ENCODE assay signal across 10 cellular contexts in genomic region chr16:75065149-75065807, GRCh38. TPM values are rescaled to one million over a fixed set of nuclear protein-coding genes. Genes with fewer than 3 reads are reported as not detected.
DNase-seq lines count a peak whose midpoint lies in the region; ATAC-seq and TF ChIP-seq lines count a peak whose summit lies in the region.
"Had no signal": no experiment of that assay in that cellular context is flagged by ENCODE, and none has a peak within 500 bp of the region (broad histone marks: within the 10 kb centered on the region; RNA-seq: fewer than 3 reads in every experiment).

No MANE protein-coding gene starts in this region.

- no peaks in the 10 kb centered on the region for H3K27me3 ChIP-seq in colonic mucosa

- H3K4me1 ChIP-seq in colonic mucosa: peaks cover 4% of the 10 kb centered on the region

- peaks cover 25% of the 10 kb centered on the region for H3K36me3 Mint-ChIP-seq in T-helper 1 cell treated with Interleukin-12 subunit alpha and Interleukin-12 subunit beta and Interleukin-4 antibody, amounts not matched to agents 30 μg/mL and 1 μg/mL, for 36 hours (ENCODE audit: low read depth)

- no peak overlapping the region for H3K4me3 ChIP-seq in colonic mucosa

- intact Hi-C loops in colonic mucosa (cut with DNase I): no loop called here
- intact Hi-C loops in Right ventricle myocardium inferior (cut with DNase I): no loop called here

- H3K4me1 Mint-ChIP-seq in T-helper 1 cell treated with Interleukin-12 subunit alpha and Interleukin-12 subunit beta and Interleukin-4 antibody, amounts not matched to agents 30 μg/mL and 1 μg/mL, for 36 hours (ENCODE audit: low read depth): peaks cover 66% of the 10 kb centered on the region

- DNase-seq in colonic mucosa: peak; percentile 67
- DNase-seq in stimulated activated CD4-positive, alpha-beta T cell treated with anti-CD3 and anti-CD28 coated beads, Interleukin-15, amount 100 ng/mL, for 24 hours: peak; percentile 36
- no peak for DNase-seq in Right ventricle myocardium inferior (ENCODE audit: missing footprints)
- no peak for DNase-seq in left lobe of liver (ENCODE audit: low spot score)
- DNase-seq: activated B cell treated with CpG ODN at 0.5 μM for 24 hours, NCI-H1417 treated with DMSO at 0.1 percent for 48 hours had no signal

- no peak for TF ChIP-seq CTCF in colonic mucosa (IDR thresholded peaks at IDR 0.05)

- H3K9ac ChIP-seq in colonic mucosa (ENCODE audit: low read depth in 2 of 2, low read length in 2 of 2): peak overlapping the region; percentile 30 to 76

- H3K9me3 ChIP-seq in colonic mucosa: no peaks in the 10 kb centered on the region

- ATAC-seq in GM19463 (IDR thresholded peaks at IDR 0.05; ENCODE audit: unreplicated experiment) (peak; percentile 72), GM18909 (IDR thresholded peaks at IDR 0.05; ENCODE audit: poor library complexity, unreplicated experiment) (no peak), Right ventricle myocardium inferior (no peak), left lobe of liver (no peak), GM21717 (IDR thresholded peaks at IDR 0.05; ENCODE audit: unreplicated experiment) (no peak)

- H3K4me3 Mint-ChIP-seq in T-helper 1 cell treated with Interleukin-12 subunit alpha and Interleukin-12 subunit beta and Interleukin-4 antibody, amounts not matched to agents 30 μg/mL and 1 μg/mL, for 36 hours: peak overlapping the region; percentile 66
- H3K4me3 Mint-ChIP-seq: activated B cell treated with CpG ODN at 0.5 μM for 24 hours had no signal

- no peaks in the 10 kb centered on the region for H3K27me3 Mint-ChIP-seq in T-helper 1 cell treated with Interleukin-12 subunit alpha and Interleukin-12 subunit beta and Interleukin-4 antibody, amounts not matched to agents 30 μg/mL and 1 μg/mL, for 36 hours (ENCODE audit: low read depth)

- peak overlapping the region; percentile 89 for H3K27ac Mint-ChIP-seq in T-helper 1 cell treated with Interleukin-12 subunit alpha and Interleukin-12 subunit beta and Interleukin-4 antibody, amounts not matched to agents 30 μg/mL and 1 μg/mL, for 36 hours
- H3K27ac Mint-ChIP-seq: activated B cell treated with CpG ODN at 0.5 μM for 24 hours had no signal

- H3K27ac ChIP-seq in colonic mucosa: peak overlapping the region; percentile 78

- H3K9me3 Mint-ChIP-seq in T-helper 1 cell treated with Interleukin-12 subunit alpha and Interleukin-12 subunit beta and Interleukin-4 antibody, amounts not matched to agents 30 μg/mL and 1 μg/mL, for 36 hours: no peaks in the 10 kb centered on the region
- H3K9me3 Mint-ChIP-seq: activated B cell treated with CpG ODN at 0.5 μM for 24 hours had no signal

- H3K36me3 ChIP-seq in colonic mucosa: no peaks in the 10 kb centered on the region

RNA-seq across cellular contexts. Expression of gene LDHD, which starts 51.3 kb away (rescaled TPM):
- total RNA-seq in colonic mucosa: 100 to 1,000 TPM in 1 of 2 donors, 10 to 100 TPM in 1; 31.4 to 105 TPM
- total RNA-seq in Right ventricle myocardium inferior: 71.8 TPM
- total RNA-seq in left lobe of liver: 113 TPM
- total RNA-seq: activated B cell treated with CpG ODN at 0.5 μM for 24 hours had no signal

Comparison
In these comparisons a context has a peak if more than half of its experiments do, and no peak if none do; other contexts are left out.
1. DNase-seq: peak in colonic mucosa (single experiment) and stimulated activated CD4-positive, alpha-beta T cell treated with anti-CD3 and anti-CD28 coated beads, Interleukin-15, amount 100 ng/mL, for 24 hours (single experiment); none in Right ventricle myocardium inferior (single experiment) and left lobe of liver (single experiment).